20 cellular contexts compared by ENCODE assay signal in the genomic region with DNA sequence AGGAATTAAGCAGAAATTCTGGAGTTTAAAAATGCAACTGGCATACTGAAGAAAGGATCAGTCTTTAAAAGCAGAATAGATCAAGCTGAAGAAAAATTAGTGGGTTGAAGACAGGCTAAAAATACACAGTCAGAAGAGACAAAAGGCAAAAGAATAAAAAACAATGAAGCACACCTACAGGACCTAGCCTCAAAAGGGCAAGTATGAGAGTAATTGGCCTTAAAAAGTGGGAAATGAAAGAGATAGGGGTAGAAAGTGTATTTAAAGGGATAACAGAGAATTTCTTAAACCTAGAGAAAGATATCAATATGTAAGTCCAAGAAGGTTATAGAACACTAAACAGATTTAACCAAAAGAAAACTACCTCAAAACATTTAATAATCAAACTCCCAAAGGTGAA.
DNase-seq lines count a peak whose midpoint lies in the region; ATAC-seq and FAIRE-seq lines count a peak whose summit lies in the region.
"Had no signal": no experiment of that assay in that cellular context is flagged by ENCODE, and none has a peak within 500 bp of the region (broad histone marks: within the 10 kb centered on the region; RNA-seq: fewer than 3 reads in every experiment).

No MANE protein-coding gene starts in this region.

- no peak overlapping the region for H3K23ac ChIP-seq in mesenchymal stem cell (ENCODE audit: low read length in 2 of 2)

- H3K14ac ChIP-seq in mesenchymal stem cell (ENCODE audit: low read length in 2 of 2) = no peak overlapping the region

- H3K4ac ChIP-seq in mesenchymal stem cell (ENCODE audit: low read depth in 1 of 2, low read length in 2 of 2) = no peak overlapping the region

- H3K4me3 Mint-ChIP-seq in activated T-cell treated with anti-CD3 and anti-CD28 coated beads, Interleukin-2, amount 50 U/mL, for 72 hours = no peak overlapping the region
- no peak overlapping the region for H3K4me3 Mint-ChIP-seq in activated T-cell treated with anti-CD3 and anti-CD28 coated beads, Interleukin-2, amount 50 U/mL, for 4 hours
- peak overlapping the region in 1 of 2 donors; percentile 48 for H3K4me3 Mint-ChIP-seq in stimulated activated naive B cell treated with anti-CD40 and anti-IgM and Interleukin-4, amounts not matched to agents 10 μg/mL and 1 μg/mL and 100 μg/mL, for 72 hours
- H3K4me3 Mint-ChIP-seq: B cell; CD4-positive, alpha-beta T cell; CD8-positive, alpha-beta T cell had no signal

- H3K9me3 Mint-ChIP-seq in activated T-cell treated with anti-CD3 and anti-CD28 coated beads, Interleukin-2, amount 50 U/mL, for 72 hours = peaks cover 3 to 8% of the 10 kb centered on the region in 2 donors
- peaks cover 16% of the 10 kb centered on the region for H3K9me3 Mint-ChIP-seq in activated T-cell treated with anti-CD3 and anti-CD28 coated beads, Interleukin-2, amount 50 U/mL, for 4 hours
- peaks cover 14 to 20% of the 10 kb centered on the region in 2 donors for H3K9me3 Mint-ChIP-seq in stimulated activated naive B cell treated with anti-CD40 and anti-IgM and Interleukin-4, amounts not matched to agents 10 μg/mL and 1 μg/mL and 100 μg/mL, for 72 hours
- H3K9me3 Mint-ChIP-seq: CD4-positive, alpha-beta T cell had no signal

- H4K91ac ChIP-seq in mesenchymal stem cell (ENCODE audit: low read length) = no peak overlapping the region

- H2BK12ac ChIP-seq in mesenchymal stem cell (ENCODE audit: low read length in 2 of 2) = no peak overlapping the region

- H4K8ac ChIP-seq in mesenchymal stem cell (ENCODE audit: low read length) = no peak overlapping the region

- H3K27me3 ChIP-seq in mesenchymal stem cell (ENCODE audit: control insufficient read depth in 1 of 2, insufficient read depth in 1 of 2, low read length in 2 of 2) = no peaks in the 10 kb centered on the region
- H3K27me3 ChIP-seq: BLaER1 treated with 17β-estradiol and CSF1 and Interleukin-3, amounts not matched to agents 10 nM and 100 nM had no signal

- H2AFZ ChIP-seq in mesenchymal stem cell (ENCODE audit: low read depth, low read length) = no peak overlapping the region

- H3K4me1 Mint-ChIP-seq in activated T-cell treated with anti-CD3 and anti-CD28 coated beads, Interleukin-2, amount 50 U/mL, for 72 hours (ENCODE audit: low read depth) = peaks cover 26% of the 10 kb centered on the region
- peaks cover 15% of the 10 kb centered on the region for H3K4me1 Mint-ChIP-seq in activated T-cell treated with anti-CD3 and anti-CD28 coated beads, Interleukin-2, amount 50 U/mL, for 4 hours (ENCODE audit: low read depth)
- H3K4me1 Mint-ChIP-seq in stimulated activated naive B cell treated with anti-CD40 and anti-IgM and Interleukin-4, amounts not matched to agents 10 μg/mL and 1 μg/mL and 100 μg/mL, for 72 hours = peaks cover 18 to 42% of the 10 kb centered on the region in 2 donors
- H3K4me1 Mint-ChIP-seq: B cell had no signal

- no peak for FAIRE-seq in HTR-8/SVneo (lab: Jason Lieb, UNC)
- FAIRE-seq: D721Med, GM12891, GM19239 had no signal

- H3K4me1 ChIP-seq in mesenchymal stem cell (ENCODE audit: control insufficient read depth, insufficient read depth, low read depth, low read length) = no peaks in the 10 kb centered on the region
- H3K4me1 ChIP-seq: A549, Caco-2 had no signal

- H2BK15ac ChIP-seq in mesenchymal stem cell (ENCODE audit: low read depth, poor library complexity, severe bottlenecking) = no peak overlapping the region

- peaks cover 16% of the 10 kb centered on the region for H3K9me3 ChIP-seq in mesenchymal stem cell (ENCODE audit: control insufficient read depth, low read length)
- H3K9me3 ChIP-seq: A549, Caco-2 had no signal

- peaks cover 17 to 33% of the 10 kb centered on the region in 2 experiments for H3K36me3 ChIP-seq in mesenchymal stem cell (ENCODE audit: control insufficient read depth in 1 of 2, insufficient read depth in 2 of 2, low read depth in 1 of 2, low read length in 2 of 2)

- peaks cover 7% of the 10 kb centered on the region for H3K79me1 ChIP-seq in mesenchymal stem cell (replicated peaks; ENCODE audit: low read length, poor library complexity, severe bottlenecking)

- no peak overlapping the region for H3K4me3 ChIP-seq in mesenchymal stem cell (ENCODE audit: insufficient read depth in 1 of 2, low read depth in 1 of 2, low read length in 2 of 2)
- H3K4me3 ChIP-seq: A549; BLaER1 treated with 17β-estradiol and CSF1 and Interleukin-3, amounts not matched to agents 10 nM and 100 nM had no signal

- peak overlapping the region; percentile 31 for H2BK5ac ChIP-seq in mesenchymal stem cell (ENCODE audit: low read depth, low read length, poor library complexity, severe bottlenecking)

- DNase-seq in activated T-cell treated with anti-CD3 and anti-CD28 coated beads, Interleukin-2, amount 50 U/mL, for 72 hours = no peak
- no peak for DNase-seq in activated T-cell treated with anti-CD3 and anti-CD28 coated beads, Interleukin-2, amount 50 U/mL, for 4 hours
- no peak for DNase-seq in mesenchymal stem cell
- no peak for DNase-seq in stimulated activated naive B cell treated with anti-CD40 and anti-IgM and Interleukin-4, amounts not matched to agents 10 μg/mL and 1 μg/mL and 100 μg/mL, for 72 hours
- no peak for DNase-seq in HTR-8/SVneo (ENCODE audit: insufficient read length, low spot score)
- DNase-seq: AML-193; Caco-2; Calu3; CD4-positive, alpha-beta T cell; CD8-positive, alpha-beta T cell; DMS79 treated with DMSO at 0.1 percent for 48 hours; GF-D8 had no signal

- no peak overlapping the region for H3K9ac ChIP-seq in mesenchymal stem cell (ENCODE audit: low read length)
- H3K9ac ChIP-seq: BLaER1 treated with 17β-estradiol and CSF1 and Interleukin-3, amounts not matched to agents 10 nM and 100 nM had no signal

- no peak overlapping the region for H3K18ac ChIP-seq in mesenchymal stem cell (ENCODE audit: low read depth in 1 of 2, low read length in 2 of 2)

- no peak overlapping the region for H3K4me2 ChIP-seq in mesenchymal stem cell (ENCODE audit: low read length, poor library complexity, severe bottlenecking)
- H3K4me2 ChIP-seq: A549; BLaER1 treated with 17β-estradiol and CSF1 and Interleukin-3, amounts not matched to agents 10 nM and 100 nM had no signal

- H2BK120ac ChIP-seq in mesenchymal stem cell (ENCODE audit: low read depth, low read length) = no peak overlapping the region

- no peak for ATAC-seq in activated T-cell treated with anti-CD3 and anti-CD28 coated beads, Interleukin-2, amount 50 U/mL, for 72 hours (replicated peaks in 1 of 2)
- ATAC-seq in activated T-cell treated with anti-CD3 and anti-CD28 coated beads, Interleukin-2, amount 50 U/mL, for 4 hours = no peak
- ATAC-seq in stimulated activated naive B cell treated with anti-CD40 and anti-IgM and Interleukin-4, amounts not matched to agents 10 μg/mL and 1 μg/mL and 100 μg/mL, for 72 hours (replicated peaks) = peak; percentile 55 to 69
- ATAC-seq: A549; CD8-positive, alpha-beta T cell had no signal

- no peaks in the 10 kb centered on the region for H3K27me3 Mint-ChIP-seq in activated T-cell treated with anti-CD3 and anti-CD28 coated beads, Interleukin-2, amount 50 U/mL, for 72 hours (ENCODE audit: low read depth)
- no peaks in the 10 kb centered on the region for H3K27me3 Mint-ChIP-seq in activated T-cell treated with anti-CD3 and anti-CD28 coated beads, Interleukin-2, amount 50 U/mL, for 4 hours (ENCODE audit: low read depth)
- H3K27me3 Mint-ChIP-seq in stimulated activated naive B cell treated with anti-CD40 and anti-IgM and Interleukin-4, amounts not matched to agents 10 μg/mL and 1 μg/mL and 100 μg/mL, for 72 hours = no peaks in the 10 kb centered on the region
- H3K27me3 Mint-ChIP-seq: B cell; CD4-positive, alpha-beta T cell had no signal

- no peak overlapping the region for H2AK5ac ChIP-seq in mesenchymal stem cell (ENCODE audit: low read length, severe bottlenecking)

- H3K36me3 Mint-ChIP-seq in activated T-cell treated with anti-CD3 and anti-CD28 coated beads, Interleukin-2, amount 50 U/mL, for 72 hours (ENCODE audit: insufficient read depth in 2 of 2) = peaks cover 10 to 18% of the 10 kb centered on the region in 2 donors
- peaks cover 28% of the 10 kb centered on the region for H3K36me3 Mint-ChIP-seq in activated T-cell treated with anti-CD3 and anti-CD28 coated beads, Interleukin-2, amount 50 U/mL, for 4 hours (ENCODE audit: insufficient read depth)
- peaks cover 36 to 41% of the 10 kb centered on the region in 2 donors for H3K36me3 Mint-ChIP-seq in stimulated activated naive B cell treated with anti-CD40 and anti-IgM and Interleukin-4, amounts not matched to agents 10 μg/mL and 1 μg/mL and 100 μg/mL, for 72 hours

- H3K27ac ChIP-seq in mesenchymal stem cell (ENCODE audit: low read length, poor library complexity, severe bottlenecking) = no peak overlapping the region
- H3K27ac ChIP-seq: 22Rv1; A549; BLaER1 treated with 17β-estradiol and CSF1 and Interleukin-3, amounts not matched to agents 10 nM and 100 nM; C4-2B had no signal

- H3K27ac Mint-ChIP-seq in activated T-cell treated with anti-CD3 and anti-CD28 coated beads, Interleukin-2, amount 50 U/mL, for 72 hours = peak overlapping the region; percentile 60
- no peak overlapping the region for H3K27ac Mint-ChIP-seq in stimulated activated naive B cell treated with anti-CD40 and anti-IgM and Interleukin-4, amounts not matched to agents 10 μg/mL and 1 μg/mL and 100 μg/mL, for 72 hours
- H3K27ac Mint-ChIP-seq: B cell; CD4-positive, alpha-beta T cell; CD8-positive, alpha-beta T cell had no signal

Comparison
In these comparisons a context has a peak if more than half of its experiments do, and no peak if none do; other contexts are left out.
1. ATAC-seq: peak in stimulated activated naive B cell treated with anti-CD40 and anti-IgM and Interleukin-4, amounts not matched to agents 10 μg/mL and 1 μg/mL and 100 μg/mL, for 72 hours (2 of 2); none in activated T-cell treated with anti-CD3 and anti-CD28 coated beads, Interleukin-2, amount 50 U/mL, for 72 hours (0 of 2) and activated T-cell treated with anti-CD3 and anti-CD28 coated beads, Interleukin-2, amount 50 U/mL, for 4 hours (0 of 2).